In genomic region chr2:190499976-190500588, GRCh38 we compare ENCODE assay signal across 19 cellular contexts. TPM values are rescaled to one million over a fixed set of nuclear protein-coding genes. Genes with fewer than 3 reads are reported as not detected.
A peak's percentile ranks its signal among the peaks of the same experiment; 100 is the strongest.
DNase-seq lines count a peak whose midpoint lies in the region; ATAC-seq and TF ChIP-seq lines count a peak whose summit lies in the region.
"Had no signal": no experiment of that assay in that cellular context is flagged by ENCODE, and none has a peak within 500 bp of the region (broad histone marks: within the 10 kb centered on the region; RNA-seq: fewer than 3 reads in every experiment).

No MANE protein-coding gene starts in this region.

- no peaks in the 10 kb centered on the region for H3K27me3 ChIP-seq in liver (ENCODE audit: control insufficient read depth in 4 of 4, insufficient read depth in 4 of 4, low read length in 3 of 4)
- no peaks in the 10 kb centered on the region for H3K27me3 ChIP-seq in stomach
- H3K27me3 ChIP-seq: ascending aorta, pancreas, tibial nerve had no signal

- TF ChIP-seq RAD21 in liver (IDR thresholded peaks at IDR 0.05) = peak; percentile 42 to 61

- no peak for TF ChIP-seq EP300 in stomach (IDR thresholded peaks at IDR 0.05)

- no peak overlapping the region for H3K4me3 ChIP-seq in choroid plexus epithelial cell (ENCODE audit: low read depth, low read length)
- peak overlapping the region in 2 of 3 donors; percentile 10 to 34 for H3K4me3 ChIP-seq in liver (ENCODE audit: low read depth in 1 of 3, low read length in 3 of 3)
- no peak overlapping the region for H3K4me3 ChIP-seq in stomach
- H3K4me3 ChIP-seq: ascending aorta, pancreas, tibial nerve had no signal

- H3K9me3 ChIP-seq in liver (ENCODE audit: control insufficient read depth in 4 of 4, low read length in 3 of 4) (no peaks in the 10 kb centered on the region), stomach (no peaks in the 10 kb centered on the region)
- H3K9me3 ChIP-seq: ascending aorta, pancreas, tibial nerve had no signal

- H3K4me1 ChIP-seq in liver (ENCODE audit: control insufficient read depth in 4 of 4, insufficient read depth in 4 of 4, low read length in 3 of 4) = peaks cover 3 to 7% (median 4%) of the 10 kb centered on the region in 4 donors
- H3K4me1 ChIP-seq in stomach = peaks cover 7 to 38% (median 25%) of the 10 kb centered on the region in 4 donors
- H3K4me1 ChIP-seq: ascending aorta had no signal

- H3K27ac Mint-ChIP-seq in activated T-cell treated with anti-CD3 and anti-CD28 coated beads, Interleukin-2, amount 50 U/mL, for 24 hours = peak overlapping the region; percentile 24
- H3K27ac Mint-ChIP-seq in immature natural killer cell = peak overlapping the region in 1 of 6 donors; percentile 14
- H3K27ac Mint-ChIP-seq: activated T-helper 1 cell treated with anti-CD3 and anti-CD28 coated beads, Interleukin-12 subunit alpha, Interleukin-12 subunit beta, Interleukin-2, Interleukin-4 antibody, amounts not matched to agents 30 ng/mL and 10 ng/mL and 1 ng/mL, durations not matched to agents 14 hours and 24 hours and 36 hours; dendritic cell treated with granulocyte-macrophage colony-stimulating factor and Interleukin-4, amounts not matched to agents 40 ng/mL and 50 ng/mL, for 4 days had no signal

- intact Hi-C loops in stomach (cut with DNase I; ENCODE audit: low total_unique reads) = no loop called here

- no peak for TF ChIP-seq POLR2A in stomach (IDR thresholded peaks at IDR 0.05)

- no peaks in the 10 kb centered on the region for H3K36me3 ChIP-seq in liver (ENCODE audit: control insufficient read depth in 4 of 4, insufficient read depth in 3 of 4, low read depth in 1 of 4, low read length in 3 of 4)
- peaks cover 0 to 59% (median 37%) of the 10 kb centered on the region in 4 donors for H3K36me3 ChIP-seq in stomach

- peaks cover 8% of the 10 kb centered on the region for H3K9me3 Mint-ChIP-seq in activated T-cell treated with anti-CD3 and anti-CD28 coated beads, Interleukin-2, amount 50 U/mL, for 24 hours
- no peaks in the 10 kb centered on the region for H3K9me3 Mint-ChIP-seq in immature natural killer cell
- H3K9me3 Mint-ChIP-seq: activated T-helper 1 cell treated with anti-CD3 and anti-CD28 coated beads, Interleukin-12 subunit alpha, Interleukin-12 subunit beta, Interleukin-2, Interleukin-4 antibody, amounts not matched to agents 30 ng/mL and 10 ng/mL and 1 ng/mL, durations not matched to agents 14 hours and 24 hours and 36 hours; dendritic cell treated with granulocyte-macrophage colony-stimulating factor and Interleukin-4, amounts not matched to agents 40 ng/mL and 50 ng/mL, for 4 days had no signal

- no peak for ATAC-seq in GM21423 (IDR thresholded peaks at IDR 0.05; ENCODE audit: unreplicated experiment)

- no peak overlapping the region for H3K4me3 Mint-ChIP-seq in activated T-cell treated with anti-CD3 and anti-CD28 coated beads, Interleukin-2, amount 50 U/mL, for 24 hours
- no peak overlapping the region for H3K4me3 Mint-ChIP-seq in immature natural killer cell
- H3K4me3 Mint-ChIP-seq: activated T-helper 1 cell treated with anti-CD3 and anti-CD28 coated beads, Interleukin-12 subunit alpha, Interleukin-12 subunit beta, Interleukin-2, Interleukin-4 antibody, amounts not matched to agents 30 ng/mL and 10 ng/mL and 1 ng/mL, durations not matched to agents 14 hours and 24 hours and 36 hours; dendritic cell treated with granulocyte-macrophage colony-stimulating factor and Interleukin-4, amounts not matched to agents 40 ng/mL and 50 ng/mL, for 4 days had no signal

- TF ChIP-seq CTCF in choroid plexus epithelial cell (conservative IDR thresholded peaks at IDR 0.05; ENCODE audit: low read depth, low read length) (no peak), liver (IDR thresholded peaks at IDR 0.05; ENCODE audit: low read depth, low read length, missing input control) (peak; percentile 13), stomach (IDR thresholded peaks at IDR 0.05) (peak in 1 of 7 experiments; percentile 28)

- 53% methylated on average over 9 of the region's 9 CpGs for WGBS in liver
- WGBS in stomach, 5 donors = 35 to 65% (median 44%) methylated on average over 9 of the region's 9 CpGs

- H3K4me1 Mint-ChIP-seq in activated T-cell treated with anti-CD3 and anti-CD28 coated beads, Interleukin-2, amount 50 U/mL, for 24 hours (ENCODE audit: low read depth) = peaks cover 18% of the 10 kb centered on the region
- H3K4me1 Mint-ChIP-seq in immature natural killer cell = peaks cover 0 to 10% of the 10 kb centered on the region in 2 donors

- peak overlapping the region in 1 of 2 donors; percentile 32 for H3K9ac ChIP-seq in liver (ENCODE audit: low read depth in 1 of 2, low read length in 2 of 2)

- no peak for DNase-seq in activated T-cell treated with anti-CD3 and anti-CD28 coated beads, Interleukin-2, amount 50 U/mL, for 24 hours
- DNase-seq in activated T-cell treated with anti-CD3 and anti-CD28 coated beads, Interleukin-2, amount 50 U/mL, for 48 hours = no peak
- DNase-seq in choroid plexus epithelial cell (ENCODE audit: low read depth) (peak; percentile 20), stomach (no peak), RPMI8226 (no peak), immature natural killer cell (no peak)
- DNase-seq: DMS79 treated with DMSO at 0.1 percent for 48 hours; glutamatergic neuron; islet precursor cell; MV-4-11; NCI-H82; pancreas; stimulated activated CD4-positive, alpha-beta T cell treated with anti-CD3 and anti-CD28 coated beads, Interleukin-4, amount 100 ng/mL, for 1 hour had no signal

- H3K27ac ChIP-seq in liver (ENCODE audit: low read depth in 1 of 2, low read length in 2 of 2) (peak overlapping the region; percentile 30 to 32), stomach (peak overlapping the region; percentile 64 to 75 (median 68))
- H3K27ac ChIP-seq: ascending aorta, tibial nerve had no signal

- H3K36me3 Mint-ChIP-seq in activated T-cell treated with anti-CD3 and anti-CD28 coated beads, Interleukin-2, amount 50 U/mL, for 24 hours (ENCODE audit: low read depth) = peaks cover 88% of the 10 kb centered on the region
- H3K36me3 Mint-ChIP-seq in immature natural killer cell = peaks cover 12 to 48% (median 25%) of the 10 kb centered on the region in 3 donors

- no peaks in the 10 kb centered on the region for H3K27me3 Mint-ChIP-seq in activated T-cell treated with anti-CD3 and anti-CD28 coated beads, Interleukin-2, amount 50 U/mL, for 24 hours
- H3K27me3 Mint-ChIP-seq in immature natural killer cell (ENCODE audit: low read depth in 3 of 3) = no peaks in the 10 kb centered on the region
- H3K27me3 Mint-ChIP-seq: dendritic cell treated with granulocyte-macrophage colony-stimulating factor and Interleukin-4, amounts not matched to agents 40 ng/mL and 50 ng/mL, for 4 days had no signal

TF ChIP-seq in liver, 16 proteins besides CTCF, POLR2A, EP300 and RAD21 (continues in another document):
- TF ChIP-seq FOXA2 (IDR thresholded peaks at IDR 0.05) (peak; percentile 55), EGR1 (IDR thresholded peaks at IDR 0.05; ENCODE audit: low read depth in 2 of 2) (no peak), RXRA (IDR thresholded peaks at IDR 0.05) (peak; percentile 78 to 82), GABPA (IDR thresholded peaks at IDR 0.05 in 1 of 2, conservative IDR thresholded peaks at IDR 0.05 in 1 of 2) (peak in 1 of 2 donors; percentile 25), JUND (IDR thresholded peaks at IDR 0.05) (peak in 1 of 2 donors; percentile 60), HNF4G (IDR thresholded peaks at IDR 0.05) (no peak), HNF4A (conservative IDR thresholded peaks at IDR 0.05) (peak; percentile 50 to 58), YY1 (IDR thresholded peaks at IDR 0.05) (peak; percentile 91), NR2F2 (IDR thresholded peaks at IDR 0.05) (no peak), FOXA1 (IDR thresholded peaks at IDR 0.05) (peak; percentile 42), ZBTB33 (IDR thresholded peaks at IDR 0.05) (no peak), SP1 (IDR thresholded peaks at IDR 0.05) (peak; percentile 74), TAF1 (conservative IDR thresholded peaks at IDR 0.05) (peak; percentile 23), ATF3 (IDR thresholded peaks at IDR 0.05) (no peak), MAX (IDR thresholded peaks at IDR 0.05) (peak; percentile 36)

RNA-seq across cellular contexts. Expression of gene NEMP2, which starts 34.4 kb away (rescaled TPM):
- 1 to 10 TPM; 4.6 to 6.1 TPM for total RNA-seq in liver
- under 1 TPM; 0.67 to 0.93 TPM for polyA plus RNA-seq in liver
- 10 to 100 TPM in 2 of 5 donors, under 1 TPM in 1, not detected in 2; 0.89 to 18.7 (median 14.6) TPM for total RNA-seq in stomach
- polyA plus RNA-seq in stomach = 1 to 10 TPM in 2 of 3 donors, under 1 TPM in 1; 0.60 to 2.0 (median 1.1) TPM
- 10 to 100 TPM; 10.4 to 20.0 (median 11.4) TPM for polyA plus RNA-seq in immature natural killer cell

Comparison
In these comparisons a context has a peak if more than half of its experiments do, and no peak if none do; other contexts are left out.
1. H3K4me3 ChIP-seq: peak in liver (2 of 3); none in choroid plexus epithelial cell (single experiment) and stomach (0 of 4).